ENCODE assay signal across 8 cellular contexts in genomic region chr4:118849867-118850812, GRCh38. TPM values are rescaled to one million over a fixed set of nuclear protein-coding genes. Genes with fewer than 3 reads are reported as not detected.
A peak's percentile ranks its signal among the peaks of the same experiment; 100 is the strongest.
DNase-seq lines count a peak whose midpoint lies in the region; ATAC-seq and TF ChIP-seq lines count a peak whose summit lies in the region.

No MANE protein-coding gene starts in this region.

- H3K79me2 ChIP-seq in ACC112 (ENCODE audit: control insufficient read depth, insufficient read depth, low read length, unreplicated experiment): no peaks in the 10 kb centered on the region

- intact Hi-C loops in MCF 10A (cut with micrococcal nuclease) (no loop called here), lower lobe of right lung (cut with DNase I) (no loop called here), vagina (cut with DNase I) (no loop called here)

- H3K27ac Mint-ChIP-seq in MCF 10A (ENCODE audit: low read depth, unreplicated experiment): peak overlapping the region; percentile 65

- BruUV-seq in MCF 10A (replicated peaks; lab: Mats Ljungman, UMichigan): no TSS peak

- TF ChIP-seq CTCF in Peyer's patch (IDR thresholded peaks at IDR 0.05) (no peak), MCF 10A (IDR thresholded peaks at IDR 0.05; ENCODE audit: unreplicated experiment) (no peak), lower lobe of right lung (IDR thresholded peaks at IDR 0.05) (no peak), vagina (IDR thresholded peaks at IDR 0.05) (no peak)

- no peaks in the 10 kb centered on the region for H3K9me3 Mint-ChIP-seq in MCF 10A (ENCODE audit: unreplicated experiment)

- no peaks in the 10 kb centered on the region for H3K36me3 Mint-ChIP-seq in MCF 10A (ENCODE audit: insufficient read depth, unreplicated experiment)

- peak overlapping the region; percentile 75 for H3K4me3 Mint-ChIP-seq in MCF 10A (ENCODE audit: unreplicated experiment)

- H3K9me3 ChIP-seq in Peyer's patch (no peaks in the 10 kb centered on the region), lower lobe of right lung (no peaks in the 10 kb centered on the region), vagina (no peaks in the 10 kb centered on the region)

- no peaks in the 10 kb centered on the region for H3K36me3 ChIP-seq in ACC112 (ENCODE audit: insufficient read depth, low read length)
- H3K36me3 ChIP-seq in Peyer's patch: no peaks in the 10 kb centered on the region
- no peaks in the 10 kb centered on the region for H3K36me3 ChIP-seq in lower lobe of right lung
- H3K36me3 ChIP-seq in vagina: no peaks in the 10 kb centered on the region

- no peak overlapping the region for H3K27ac ChIP-seq in ACC112 (ENCODE audit: low read depth, low read length)
- H3K27ac ChIP-seq in Peyer's patch: peak overlapping the region in 3 of 4 donors; percentile 11 to 50 (median 22)
- peak overlapping the region; percentile 12 for H3K27ac ChIP-seq in lower lobe of right lung
- no peak overlapping the region for H3K27ac ChIP-seq in vagina

- peaks cover 12% of the 10 kb centered on the region for H3K4me1 ChIP-seq in ACC112 (ENCODE audit: control insufficient read depth, insufficient read depth, low read length, unreplicated experiment)
- no peaks in the 10 kb centered on the region for H3K4me1 ChIP-seq in Peyer's patch
- no peaks in the 10 kb centered on the region for H3K4me1 ChIP-seq in lower lobe of right lung
- H3K4me1 ChIP-seq in vagina: peaks cover 8% of the 10 kb centered on the region

- ATAC-seq in GM18511 (IDR thresholded peaks at IDR 0.05; ENCODE audit: unreplicated experiment) (peak; percentile 97), HG02981 (IDR thresholded peaks at IDR 0.05; ENCODE audit: unreplicated experiment) (peak; percentile 91), lower lobe of right lung (peak; percentile 42 to 74), GM19324 (IDR thresholded peaks at IDR 0.05; ENCODE audit: low FRiP score, unreplicated experiment) (no peak)

- H3K27me3 ChIP-seq in ACC112 (ENCODE audit: insufficient read depth, low read length): no peaks in the 10 kb centered on the region
- no peaks in the 10 kb centered on the region for H3K27me3 ChIP-seq in Peyer's patch
- no peaks in the 10 kb centered on the region for H3K27me3 ChIP-seq in lower lobe of right lung (ENCODE audit: low read depth)
- no peaks in the 10 kb centered on the region for H3K27me3 ChIP-seq in vagina

- peak in 2 of 3 donors; percentile 41 to 59 for DNase-seq in Peyer's patch
- DNase-seq in MCF 10A (ENCODE audit: unreplicated experiment): peak; percentile 25
- DNase-seq in lower lobe of right lung: no peak
- DNase-seq in vagina (ENCODE audit: extremely low spot score in 2 of 2): no peak

- TF ChIP-seq POLR2A in Peyer's patch (IDR thresholded peaks at IDR 0.05) (no peak), vagina (IDR thresholded peaks at IDR 0.05) (no peak)

- POLR2A ChIA-PET in MCF 10A (lab: Yijun Ruan, JAX): interaction anchor here (0.5 to 2.2 kb wide), 8 partner anchors 12 to 115 kb away, joined by 3 to 8 read pairs (median 5); partner anchors contain the start of gene SEC24D

- CTCF ChIA-PET in MCF 10A (lab: Yijun Ruan, JAX): interaction anchor here (0.6 to 6.5 kb wide), 4 partner anchors 11 to 523 kb away, joined by 3 to 58 read pairs (median 4); no protein-coding TSS in a partner anchor

- no peaks in the 10 kb centered on the region for H3K27me3 Mint-ChIP-seq in MCF 10A (ENCODE audit: insufficient read depth, unreplicated experiment)

- peak overlapping the region; percentile 85 for H3K4me3 ChIP-seq in ACC112 (ENCODE audit: low read depth, low read length)
- peak overlapping the region; percentile 28 to 51 (median 41) for H3K4me3 ChIP-seq in Peyer's patch
- H3K4me3 ChIP-seq in lower lobe of right lung: peak overlapping the region; percentile 45
- H3K4me3 ChIP-seq in vagina: peak overlapping the region; percentile 39

- peak overlapping the region; percentile 97 for H2AFZ ChIP-seq in ACC112 (ENCODE audit: low read length, unreplicated experiment)

- peaks cover 9% of the 10 kb centered on the region for H3K4me1 Mint-ChIP-seq in MCF 10A (ENCODE audit: insufficient read depth, unreplicated experiment)

RNA-seq across cellular contexts. Expression of gene SEC24D, which starts 14.2 kb away (rescaled TPM):
- 100 to 1,000 TPM in 1 of 4 donors, 10 to 100 TPM in 3; 52.8 to 117 (median 76.0) TPM for total RNA-seq in Peyer's patch
- 117 and 134 TPM in 2 replicates for total RNA-seq in MCF 10A (2022)
- total RNA-seq in lower lobe of right lung: 45.7 TPM
- 24.1 TPM for total RNA-seq in vagina

RNA-seq across cellular contexts. Expression of gene SYNPO2, which starts 38.5 kb away (rescaled TPM):
- total RNA-seq in Peyer's patch: 10 to 100 TPM; 24.9 to 77.6 (median 41.1) TPM
- total RNA-seq in MCF 10A (2022): 0.42 and 0.61 TPM in 2 replicates
- 26.2 TPM for total RNA-seq in lower lobe of right lung
- 109 TPM for total RNA-seq in vagina

Comparison
In these comparisons a context has a peak if more than half of its experiments do, and no peak if none do; other contexts are left out.
1. H3K27ac ChIP-seq: peak in Peyer's patch (3 of 4) and lower lobe of right lung (single experiment); none in ACC112 (single experiment) and vagina (single experiment).
2. DNase-seq: peak in Peyer's patch (2 of 3) and MCF 10A (single experiment); none in lower lobe of right lung (single experiment) and vagina (0 of 2).
3. RNA of gene SYNPO2, which starts 38.5 kb away (total RNA-seq): 109 TPM in vagina (single experiment), 24.9 to 77.6 TPM in Peyer's patch and 26.2 TPM in lower lobe of right lung (single experiment); 0.42 to 0.61 TPM in MCF 10A; every median in the first group is over 10 times any median in the second.
4. Peak in every context shown above with its lines, with median percentiles within 50 percentile points of each other: H3K4me3 ChIP-seq.